Comparison of ENCODE assay signal across 11 cellular contexts in genomic region chr1:30732277-30732996, GRCh38. TPM values are rescaled to one million over a fixed set of nuclear protein-coding genes. Genes with fewer than 3 reads are reported as not detected.
DNase-seq lines count a peak whose midpoint lies in the region; ATAC-seq and TF ChIP-seq lines count a peak whose summit lies in the region.
"Had no signal": no experiment of that assay in that cellular context is flagged by ENCODE, and none has a peak within 500 bp of the region (broad histone marks: within the 10 kb centered on the region; RNA-seq: fewer than 3 reads in every experiment).

No MANE protein-coding gene starts in this region.

- TF ChIP-seq CTCF in RWPE1 (conservative IDR thresholded peaks at IDR 0.05; ENCODE audit: low read depth): no peak

- POLR2A ChIA-PET in RWPE1 (lab: Yijun Ruan, JAX; ENCODE audit: low non-redundant PET): no interaction called here

- H3K27me3 ChIP-seq in SJCRH30: no peaks in the 10 kb centered on the region

- CTCF ChIA-PET in RWPE1 (lab: Yijun Ruan, JAX): no interaction called here

- H3K4me1 ChIP-seq in SJCRH30: peaks cover 49% of the 10 kb centered on the region

- DNase-seq in A172 (ENCODE audit: low spot score) (peak; percentile 51), SJCRH30 (peak; percentile 95 to 97), epidermal melanocyte (ENCODE audit: insufficient read length, low spot score) (peak; percentile 66), inferior parietal cortex (ENCODE audit: extremely low spot score) (no peak), RWPE1 (ENCODE audit: low spot score) (no peak)
- DNase-seq: NCI-H2227 treated with DMSO at 0.1 percent for 48 hours had no signal

- no peaks in the 10 kb centered on the region for H3K36me3 ChIP-seq in SJCRH30

- ATAC-seq in GM18873 (IDR thresholded peaks at IDR 0.05; ENCODE audit: low FRiP score, unreplicated experiment): peak; percentile 44
- no peak for ATAC-seq in esophagus mucosa
- no peak for ATAC-seq in GM19452 (IDR thresholded peaks at IDR 0.05; ENCODE audit: unreplicated experiment)

- no peaks in the 10 kb centered on the region for H3K9me3 ChIP-seq in SJCRH30 (replicated peaks)

- H3K4me3 ChIP-seq in SJCRH30: no peak overlapping the region

- peak overlapping the region; percentile 92 for H3K27ac ChIP-seq in SJCRH30
- no peak overlapping the region for H3K27ac ChIP-seq in RWPE1

RNA-seq across cellular contexts. Expression of gene MATN1, which starts 9.1 kb away (rescaled TPM):
- total RNA-seq in A172 (2014; rRNA removed; shearing (Covaris generic)): not detected in 2 replicates
- total RNA-seq in SJCRH30 (2014; rRNA removed; shearing (Covaris generic)): 0.47 and 0.89 TPM in 2 replicates
- total RNA-seq in esophagus mucosa: not detected
- total RNA-seq: pulmonary artery endothelial cell, subcutaneous adipose tissue had no signal

RNA-seq across cellular contexts. Expression of gene LAPTM5, which starts 25.1 kb away (rescaled TPM):
- 0.12 TPM in 1 of 2 replicates, not detected in the other for total RNA-seq in A172 (2014; rRNA removed; shearing (Covaris generic))
- 31.5 and 34.9 TPM in 2 replicates for total RNA-seq in SJCRH30 (2014; rRNA removed; shearing (Covaris generic))
- total RNA-seq in esophagus mucosa: 9.1 TPM

Comparison
In these comparisons a context has a peak if more than half of its experiments do, and no peak if none do; other contexts are left out.
1. DNase-seq: peak in A172 (single experiment), SJCRH30 (2 of 2) and epidermal melanocyte (single experiment); none in inferior parietal cortex (single experiment) and RWPE1 (single experiment).